Comparison of ENCODE assay signal across 26 cellular contexts in genomic region chr1:46172321-46172720, GRCh38. TPM values are rescaled to one million over a fixed set of nuclear protein-coding genes. Genes with fewer than 3 reads are reported as not detected.
DNase-seq lines count a peak whose midpoint lies in the region; ATAC-seq and TF ChIP-seq lines count a peak whose summit lies in the region.
"Had no signal": no experiment of that assay in that cellular context is flagged by ENCODE, and none has a peak within 500 bp of the region (broad histone marks: within the 10 kb centered on the region; RNA-seq: fewer than 3 reads in every experiment).

No MANE protein-coding gene starts in this region.

- no peaks in the 10 kb centered on the region for H4K20me1 ChIP-seq in H9 (ENCODE audit: control insufficient read depth, insufficient read depth, insufficient read length)

- no peak overlapping the region for H2AK5ac ChIP-seq in H9 (ENCODE audit: insufficient read length, low read length)

- H2BK5ac ChIP-seq in H9 (ENCODE audit: insufficient read length, low read length) = no peak overlapping the region

- no peak overlapping the region for H4K5ac ChIP-seq in H9 (ENCODE audit: insufficient read length, low read depth, low read length)

- DNase-seq in left ventricle myocardium inferior (no peak), left cardiac atrium (no peak), caudate nucleus (lab: John Stamatoyannopoulos, UW) (peak in 1 of 61 donors; percentile 12), prostate gland (ENCODE audit: low spot score) (no peak), H9 (no peak), NCI-H2227 (lab: John Stamatoyannopoulos, UW; ENCODE audit: unreplicated experiment) (no peak), HFFc6 (no peak)
- DNase-seq: activated B cell treated with CpG ODN at 0.5 μM for 24 hours; activated CD4-positive, alpha-beta T cell treated with anti-CD3 and anti-CD28 coated beads, Interleukin-2, amount 50 U/mL, for 48 hours; activated naive CD8-positive, alpha-beta T cell treated with anti-CD3 and anti-CD28 coated beads, Interleukin-2, amount 50 U/mL, for 24 hours; effector CD4-positive, alpha-beta T cell; IMR-90; natural killer cell; NCI-H1092; NCI-H187 treated with DMSO at 0.1 percent for 48 hours; OCI-M1; ovary; SHP77; stimulated activated naive CD8-positive, alpha-beta T cell treated with anti-CD3 and anti-CD28 coated beads, Interleukin-15, Interleukin-2, amounts not matched to agents 100 U/mL and 50 U/mL, for 24 hours had no signal

- H2AFZ ChIP-seq in H9 (ENCODE audit: low read length) = no peak overlapping the region

- H4K91ac ChIP-seq in H9 (ENCODE audit: insufficient read length, low read depth, low read length) = no peak overlapping the region

- no peaks in the 10 kb centered on the region for H3K9me3 ChIP-seq in left ventricle myocardium inferior (replicated peaks)
- H3K9me3 ChIP-seq in prostate gland = no peaks in the 10 kb centered on the region
- H3K9me3 ChIP-seq in H9 (ENCODE audit: control insufficient read depth, low read depth, low read length) = no peaks in the 10 kb centered on the region
- H3K9me3 ChIP-seq: ovary had no signal

- H3K4ac ChIP-seq in H9 (ENCODE audit: low read depth, low read length) = no peak overlapping the region

- no peaks in the 10 kb centered on the region for H3K23me2 ChIP-seq in H9 (ENCODE audit: insufficient read length, low read depth, low read length, poor library complexity, severe bottlenecking)

- no peak overlapping the region for H2BK120ac ChIP-seq in H9 (ENCODE audit: low read depth, low read length, poor library complexity, severe bottlenecking)

- H3K23ac ChIP-seq in H9 (ENCODE audit: insufficient read length, low read depth, low read length) = no peak overlapping the region

- H2BK20ac ChIP-seq in H9 (ENCODE audit: low read depth, low read length, poor library complexity, severe bottlenecking) = no peak overlapping the region

- no peak overlapping the region for H4K8ac ChIP-seq in H9 (replicated peaks; ENCODE audit: insufficient read length, low read depth, low read length)

- 73% methylated on average over 4 of the region's 4 CpGs for WGBS in prostate gland
- no CpG with 5 or more reads among the region's 4 CpGs for WGBS in H9 (ENCODE audit: extremely low coverage, insufficient read length, low lambda C conversion rate)

- H3K4me3 ChIP-seq in left ventricle myocardium inferior (no peak overlapping the region), prostate gland (no peak overlapping the region)
- H3K4me3 ChIP-seq: ovary had no signal

- no peak overlapping the region for H3K4me3 Mint-ChIP-seq in H9
- H3K4me3 Mint-ChIP-seq in HFFc6 = no peak overlapping the region
- H3K4me3 Mint-ChIP-seq: activated B cell treated with CpG ODN at 0.5 μM for 24 hours; activated naive CD8-positive, alpha-beta T cell treated with anti-CD3 and anti-CD28 coated beads, Interleukin-2, amount 50 U/mL, for 24 hours; mesothelial cell of epicardium; natural killer cell had no signal

- H2BK15ac ChIP-seq in H9 (ENCODE audit: low read depth, low read length) = no peak overlapping the region

- no peaks in the 10 kb centered on the region for H3K36me3 ChIP-seq in left ventricle myocardium inferior
- no peaks in the 10 kb centered on the region for H3K36me3 ChIP-seq in prostate gland
- H3K36me3 ChIP-seq: ovary had no signal

- H3K4me2 ChIP-seq in H9 (ENCODE audit: insufficient read depth, insufficient read length, low read length) = no peak overlapping the region

- ATAC-seq in left cardiac atrium = no peak
- ATAC-seq: activated naive CD8-positive, alpha-beta T cell treated with anti-CD3 and anti-CD28 coated beads, Interleukin-2, amount 50 U/mL, for 24 hours; left lobe of liver; natural killer cell; sciatic nerve; stimulated activated naive CD8-positive, alpha-beta T cell treated with anti-CD3 and anti-CD28 coated beads, Interleukin-15, Interleukin-2, amounts not matched to agents 100 U/mL and 50 U/mL, for 24 hours had no signal

- H3K56ac ChIP-seq in H9 (ENCODE audit: insufficient read length, low read depth, low read length) = no peak overlapping the region

- H3K27ac ChIP-seq in left ventricle myocardium inferior (replicated peaks) (peak overlapping the region; percentile 80), caudate nucleus (ENCODE audit: low read depth, low read length) (peak overlapping the region; percentile 5), prostate gland (peak overlapping the region; percentile 48 to 72), H9 (ENCODE audit: insufficient read length, low read depth, low read length) (no peak overlapping the region)
- H3K27ac ChIP-seq: epithelial cell of prostate, ovary had no signal

- H3K4me1 ChIP-seq in left ventricle myocardium inferior (peaks cover 81% of the 10 kb centered on the region), prostate gland (replicated peaks) (peaks cover 7% of the 10 kb centered on the region), H9 (ENCODE audit: insufficient read depth, low read length) (peaks cover 12% of the 10 kb centered on the region; the same call in 1 of the 2 replicates)

- no peak for TF ChIP-seq CTCF in left ventricle myocardium inferior (IDR thresholded peaks at IDR 0.05; ENCODE audit: borderline replicate concordance)
- TF ChIP-seq CTCF in prostate gland (IDR thresholded peaks at IDR 0.05) = no peak
- no peak for TF ChIP-seq CTCF in H9 (conservative IDR thresholded peaks at IDR 0.05)
- TF ChIP-seq CTCF in HFFc6 (IDR thresholded peaks at IDR 0.05) = no peak

- H3T11ph ChIP-seq in H9 (ENCODE audit: low read length) = no peak overlapping the region

- H3K79me1 ChIP-seq in H9 (ENCODE audit: insufficient read depth, low read depth, low read length, poor library complexity, severe bottlenecking) = no peaks in the 10 kb centered on the region

- no peak for TF ChIP-seq POLR2A in prostate gland (IDR thresholded peaks at IDR 0.05)

- H3K36me3 Mint-ChIP-seq in H9 (ENCODE audit: insufficient read depth in 1 of 3, low read depth in 3 of 3) (no peaks in the 10 kb centered on the region; a peak in 1 of 7 replicates), HFFc6 (ENCODE audit: low read depth) (no peaks in the 10 kb centered on the region)
- H3K36me3 Mint-ChIP-seq: mesothelial cell of epicardium, natural killer cell had no signal

- H3K27me3 ChIP-seq in left ventricle myocardium inferior (ENCODE audit: low read depth) (peaks cover 4% of the 10 kb centered on the region), prostate gland (replicated peaks; ENCODE audit: insufficient read depth) (no peaks in the 10 kb centered on the region), H9 (ENCODE audit: insufficient read depth, low read length) (no peaks in the 10 kb centered on the region; the same call in 1 of the 2 replicates)
- H3K27me3 ChIP-seq: ovary had no signal

- H3K18ac ChIP-seq in H9 (ENCODE audit: insufficient read length, low read depth, low read length) = no peak overlapping the region

- H3K27ac Mint-ChIP-seq in H9 = peak overlapping the region in 1 of 3 experiments; percentile 63; a peak in 1 of 7 replicates
- no peak overlapping the region for H3K27ac Mint-ChIP-seq in HFFc6
- H3K27ac Mint-ChIP-seq: activated B cell treated with CpG ODN at 0.5 μM for 24 hours; activated naive CD8-positive, alpha-beta T cell treated with anti-CD3 and anti-CD28 coated beads, Interleukin-2, amount 50 U/mL, for 24 hours; natural killer cell had no signal

- no peak overlapping the region for H3K14ac ChIP-seq in H9 (ENCODE audit: insufficient read depth, low read length)

- intact Hi-C loops in left ventricle myocardium inferior (cut with micrococcal nuclease) (loop anchor here (5.0 kb wide), 1 partner anchor 40 kb away; the partner anchor contains the start of gene PIK3R3), left cardiac atrium (cut with DNase I) (loop anchor here (5.0 to 10.0 kb wide), 2 partner anchors 40 to 58 kb away; partner anchors contain the start of gene PIK3R3 (in 1 of the 2)), prostate gland (cut with DNase I) (loop anchor here (10.0 kb wide), 1 partner anchor 368 kb away; the partner anchor contains the start of gene MAST2)

- H3K4me1 Mint-ChIP-seq in H9 = peaks cover 6 to 15% of the 10 kb centered on the region in 2 experiments
- 0 out of 2 replicates have a peak, but pooled peaks cover 2% of the 10 kb centered on the region for H3K4me1 Mint-ChIP-seq in HFFc6 (ENCODE audit: low read depth)

- no peak overlapping the region for H3K9ac ChIP-seq in H9 (ENCODE audit: extremely low read depth, insufficient read length, low read length)

- no peaks in the 10 kb centered on the region for H3K79me2 ChIP-seq in H9 (ENCODE audit: insufficient read depth, low read length)

- H3K27me3 Mint-ChIP-seq in H9 (ENCODE audit: low read depth) (peaks cover 37% of the 10 kb centered on the region), HFFc6 (ENCODE audit: insufficient read depth) (peaks cover 9% of the 10 kb centered on the region)

- no peak overlapping the region for H2BK12ac ChIP-seq in H9 (ENCODE audit: insufficient read length, low read depth, low read length)

- H3K9me3 Mint-ChIP-seq in H9 (no peaks in the 10 kb centered on the region; a peak in 1 of 5 replicates), HFFc6 (no peaks in the 10 kb centered on the region)
- H3K9me3 Mint-ChIP-seq: activated B cell treated with CpG ODN at 0.5 μM for 24 hours; activated naive CD8-positive, alpha-beta T cell treated with anti-CD3 and anti-CD28 coated beads, Interleukin-2, amount 50 U/mL, for 24 hours; mesothelial cell of epicardium; natural killer cell had no signal

RNA-seq across cellular contexts. Expression of gene TSPAN1, which starts 2.6 kb away (rescaled TPM):
- total RNA-seq in left ventricle myocardium inferior = 1.4 TPM
- total RNA-seq in left cardiac atrium = 1 to 10 TPM; 1.6 to 1.8 TPM
- 100 to 1,000 TPM in 1 of 2 donors, 10 to 100 TPM in 1; 77.2 to 322 TPM for total RNA-seq in prostate gland
- not detected in 2 replicates for total RNA-seq in H9 (2021)
- 1 to 10 TPM in 3 of 6 experiments, under 1 TPM in 3; 0.80 to 1.9 (median 1.1) TPM for total RNA-seq in HFFc6 (2021; fragmentation: NEBNext Ultra II Directional; extraction: Animal tissue kit (Norgen Biotek cat#: 25700))
- total RNA-seq: activated B cell treated with CpG ODN at 0.5 μM for 24 hours, natural killer cell had no signal

RNA-seq across cellular contexts. Expression of gene P3R3URF, which starts 4.0 kb away (rescaled TPM):
- not detected for total RNA-seq in left ventricle myocardium inferior
- total RNA-seq in left cardiac atrium = not detected
- total RNA-seq in prostate gland = not detected
- not detected in 2 replicates for total RNA-seq in H9 (2021)
- not detected for total RNA-seq in HFFc6 (2021; fragmentation: NEBNext Ultra II Directional; extraction: Animal tissue kit (Norgen Biotek cat#: 25700))
- total RNA-seq: activated B cell treated with CpG ODN at 0.5 μM for 24 hours, cerebellum, fibroblast of villous mesenchyme, IMR-90, left lobe of liver, mesothelial cell of epicardium, natural killer cell, ovary, sciatic nerve, ureter had no signal

RNA-seq across cellular contexts. Expression of gene POMGNT1, which starts 25.9 kb away (rescaled TPM):
- total RNA-seq in left ventricle myocardium inferior (142 TPM), left cardiac atrium (100 to 1,000 TPM in 1 of 2 donors, 10 to 100 TPM in 1; 82.8 to 106 TPM), prostate gland (100 to 1,000 TPM; 106 to 120 TPM), H9 (2021) (60.0 and 62.6 TPM in 2 replicates)
- total RNA-seq in HFFc6 (2021; fragmentation: NEBNext Ultra II Directional; extraction: Animal tissue kit (Norgen Biotek cat#: 25700)) = 100 to 1,000 TPM; 103 to 125 (median 119) TPM

RNA-seq across cellular contexts. Expression of gene LURAP1, which starts 30.8 kb away (rescaled TPM):
- 11.6 TPM for total RNA-seq in left ventricle myocardium inferior
- 1 to 10 TPM; 4.4 to 4.5 TPM for total RNA-seq in left cardiac atrium
- 10 to 100 TPM; 12.7 to 17.5 TPM for total RNA-seq in prostate gland
- 3.0 TPM in 2 replicates for total RNA-seq in H9 (2021)
- 1 to 10 TPM; 2.2 to 4.7 (median 3.9) TPM for total RNA-seq in HFFc6 (2021; fragmentation: NEBNext Ultra II Directional; extraction: Animal tissue kit (Norgen Biotek cat#: 25700))
- total RNA-seq: activated B cell treated with CpG ODN at 0.5 μM for 24 hours, natural killer cell had no signal

RNA-seq across cellular contexts. Expression of gene PIK3R3, which starts 39.9 kb away (rescaled TPM):
- 32.7 TPM for total RNA-seq in left ventricle myocardium inferior
- total RNA-seq in left cardiac atrium = 10 to 100 TPM; 34.9 to 50.9 TPM
- 10 to 100 TPM in 1 of 2 donors, 1 to 10 TPM in 1; 9.1 to 26.5 TPM for total RNA-seq in prostate gland
- 11.4 and 12.4 TPM in 2 replicates for total RNA-seq in H9 (2021)
- 1 to 10 TPM; 5.4 to 8.9 (median 6.0) TPM for total RNA-seq in HFFc6 (2021; fragmentation: NEBNext Ultra II Directional; extraction: Animal tissue kit (Norgen Biotek cat#: 25700))

Comparison
In these comparisons a context has a peak if more than half of its experiments do, and no peak if none do; other contexts are left out.
1. RNA of gene TSPAN1, which starts 2.6 kb away (total RNA-seq): 77.2 to 322 TPM in prostate gland; 1.6 to 1.8 TPM in left cardiac atrium, 1.4 TPM in left ventricle myocardium inferior (single experiment), 0.80 to 1.9 TPM in HFFc6 and not detected in H9; every median in the first group is over 10 times any median in the second.